ENCODE assay signal across 20 cellular contexts in genomic region chr7:99089914-99090629, GRCh38. TPM values are rescaled to one million over a fixed set of nuclear protein-coding genes. Genes with fewer than 3 reads are reported as not detected.
DNase-seq lines count a peak whose midpoint lies in the region; ATAC-seq and TF ChIP-seq lines count a peak whose summit lies in the region.
"Had no signal": no experiment of that assay in that cellular context is flagged by ENCODE, and none has a peak within 500 bp of the region (broad histone marks: within the 10 kb centered on the region; RNA-seq: fewer than 3 reads in every experiment).

No MANE protein-coding gene starts in this region.

- TF ChIP-seq CTCF in HFFc6 (IDR thresholded peaks at IDR 0.05), result no peak
- no peak for TF ChIP-seq CTCF in WTC11 (IDR thresholded peaks at IDR 0.05)
- TF ChIP-seq CTCF in mesothelial cell of epicardium (IDR thresholded peaks at IDR 0.05; ENCODE audit: unreplicated experiment), result no peak
- TF ChIP-seq CTCF in Calu3 (IDR thresholded peaks at IDR 0.05; ENCODE audit: unreplicated experiment), result no peak

- H3K9me3 Mint-ChIP-seq in HFFc6 (no peaks in the 10 kb centered on the region), WTC11 (peaks cover 8% of the 10 kb centered on the region), mesothelial cell of epicardium (peaks cover 12% of the 10 kb centered on the region), Calu3 (ENCODE audit: low read depth, unreplicated experiment) (no peaks in the 10 kb centered on the region)
- H3K9me3 Mint-ChIP-seq in naive thymus-derived CD8-positive, alpha-beta T cell, result peaks cover 0 to 4% (median 0%) of the 10 kb centered on the region in 9 donors
- peaks cover 4% of the 10 kb centered on the region for H3K9me3 Mint-ChIP-seq in stimulated activated memory B cell treated with anti-CD40 and anti-IgM and Interleukin-4, amounts not matched to agents 10 μg/mL and 1 μg/mL and 100 μg/mL, for 72 hours
- H3K9me3 Mint-ChIP-seq: activated B cell treated with CpG ODN at 0.5 μM for 24 hours had no signal

- intact Hi-C loops in Calu3 (cut with micrococcal nuclease; ENCODE audit: unreplicated experiment), result no loop called here

- POLR2A ChIA-PET in WTC11 (lab: Charles Lee), result no interaction called here
- POLR2A ChIA-PET in naive thymus-derived CD8-positive, alpha-beta T cell (lab: Charles Lee), result interaction anchor here (0.6 kb wide), 1 partner anchor 297 kb away, joined by 3 read pairs; no protein-coding TSS in a partner anchor

- H3K27ac ChIP-seq in substantia nigra (ENCODE audit: low read depth, low read length, poor library complexity, severe bottlenecking), result peak overlapping the region; percentile 55
- H3K27ac ChIP-seq: breast epithelium, C4-2B, colonic mucosa, foreskin keratinocyte had no signal

- ATAC-seq in WTC11, result no peak
- no peak for ATAC-seq in naive thymus-derived CD8-positive, alpha-beta T cell
- ATAC-seq in stimulated activated memory B cell treated with anti-CD40 and anti-IgM and Interleukin-4, amounts not matched to agents 10 μg/mL and 1 μg/mL and 100 μg/mL, for 72 hours, result no peak

- H3K36me3 Mint-ChIP-seq in HFFc6 (ENCODE audit: low read depth) (peaks cover 21% of the 10 kb centered on the region), WTC11 (peaks cover 15% of the 10 kb centered on the region), mesothelial cell of epicardium (peaks cover 22% of the 10 kb centered on the region), Calu3 (ENCODE audit: insufficient read depth, unreplicated experiment) (peaks cover 13% of the 10 kb centered on the region)
- peaks cover 0 to 19% (median 14%) of the 10 kb centered on the region in 3 donors for H3K36me3 Mint-ChIP-seq in naive thymus-derived CD8-positive, alpha-beta T cell
- peaks cover 31% of the 10 kb centered on the region for H3K36me3 Mint-ChIP-seq in stimulated activated memory B cell treated with anti-CD40 and anti-IgM and Interleukin-4, amounts not matched to agents 10 μg/mL and 1 μg/mL and 100 μg/mL, for 72 hours

- no TSS peak for BruUV-seq in Calu3 (replicated peaks; lab: Mats Ljungman, UMichigan)

- H3K4me1 Mint-ChIP-seq in HFFc6 (ENCODE audit: low read depth), result peaks cover 34% of the 10 kb centered on the region
- H3K4me1 Mint-ChIP-seq in WTC11, result peaks cover 7% of the 10 kb centered on the region; the same call in 1 of the 2 replicates
- peaks cover 7% of the 10 kb centered on the region for H3K4me1 Mint-ChIP-seq in mesothelial cell of epicardium
- H3K4me1 Mint-ChIP-seq in naive thymus-derived CD8-positive, alpha-beta T cell, result peaks cover 18 to 31% (median 25%) of the 10 kb centered on the region in 4 donors
- peaks cover 29% of the 10 kb centered on the region for H3K4me1 Mint-ChIP-seq in Calu3 (ENCODE audit: low read depth, unreplicated experiment)
- H3K4me1 Mint-ChIP-seq in stimulated activated memory B cell treated with anti-CD40 and anti-IgM and Interleukin-4, amounts not matched to agents 10 μg/mL and 1 μg/mL and 100 μg/mL, for 72 hours, result peaks cover 8% of the 10 kb centered on the region
- H3K4me1 Mint-ChIP-seq: activated B cell treated with CpG ODN at 0.5 μM for 24 hours had no signal

- H3K27me3 Mint-ChIP-seq in HFFc6 (ENCODE audit: insufficient read depth) (peaks cover 1% of the 10 kb centered on the region), WTC11 (ENCODE audit: low read depth) (no peaks in the 10 kb centered on the region), mesothelial cell of epicardium (ENCODE audit: low read depth) (no peaks in the 10 kb centered on the region), Calu3 (ENCODE audit: unreplicated experiment) (no peaks in the 10 kb centered on the region)
- H3K27me3 Mint-ChIP-seq in naive thymus-derived CD8-positive, alpha-beta T cell, result no peaks in the 10 kb centered on the region
- H3K27me3 Mint-ChIP-seq in stimulated activated memory B cell treated with anti-CD40 and anti-IgM and Interleukin-4, amounts not matched to agents 10 μg/mL and 1 μg/mL and 100 μg/mL, for 72 hours, result no peaks in the 10 kb centered on the region
- H3K27me3 Mint-ChIP-seq: activated B cell treated with CpG ODN at 0.5 μM for 24 hours; activated naive CD4-positive, alpha-beta T cell treated with anti-CD3 and anti-CD28 coated beads, Interleukin-2, amount 10 ng/mL, durations not matched to agents 7 days and 5 days had no signal

- H3K27ac Mint-ChIP-seq in HFFc6 (peak overlapping the region; percentile 62), WTC11 (peak overlapping the region; percentile 26; the same call in 1 of the 2 replicates), mesothelial cell of epicardium (peak overlapping the region; percentile 4), Calu3 (ENCODE audit: unreplicated experiment) (no peak overlapping the region)
- peak overlapping the region in 3 of 10 donors; percentile 34 to 41 (median 39) for H3K27ac Mint-ChIP-seq in naive thymus-derived CD8-positive, alpha-beta T cell
- no peak overlapping the region for H3K27ac Mint-ChIP-seq in stimulated activated memory B cell treated with anti-CD40 and anti-IgM and Interleukin-4, amounts not matched to agents 10 μg/mL and 1 μg/mL and 100 μg/mL, for 72 hours
- H3K27ac Mint-ChIP-seq: activated B cell treated with CpG ODN at 0.5 μM for 24 hours; activated naive CD4-positive, alpha-beta T cell treated with anti-CD3 and anti-CD28 coated beads, Interleukin-2, amount 10 ng/mL, durations not matched to agents 7 days and 5 days had no signal

- CTCF ChIA-PET in WTC11 (lab: Charles Lee) (interaction anchor here (0.6 kb wide), 1 partner anchor 54 kb away, joined by 3 read pairs; no protein-coding TSS in a partner anchor), Calu3 (lab: Charles Lee) (no interaction called here)

- no peak for DNase-seq in HFFc6
- DNase-seq in WTC11 (ENCODE audit: low spot score), result no peak
- no peak for DNase-seq in mesothelial cell of epicardium (ENCODE audit: low spot score in 2 of 2, unreplicated experiment in 2 of 2)
- no peak for DNase-seq in substantia nigra (lab: John Stamatoyannopoulos, UW)
- no peak for DNase-seq in naive thymus-derived CD8-positive, alpha-beta T cell
- no peak for DNase-seq in Calu3
- DNase-seq: activated B cell treated with CpG ODN at 0.5 μM for 24 hours; activated CD4-positive, alpha-beta T cell treated with anti-CD3 and anti-CD28 coated beads, Interleukin-2, amount 50 U/mL, for 48 hours; activated naive CD4-positive, alpha-beta T cell treated with anti-CD3 and anti-CD28 coated beads, Interleukin-2, amount 10 ng/mL, durations not matched to agents 7 days and 5 days; amniotic stem cell; colonic mucosa; effector memory CD4-positive, alpha-beta T cell; NCI-H2171; NCI-H510A; SHP77 treated with DMSO at 0.1 percent for 48 hours; T-helper 9 cell had no signal

- H3K4me3 Mint-ChIP-seq in HFFc6 (no peak overlapping the region), WTC11 (no peak overlapping the region), mesothelial cell of epicardium (no peak overlapping the region), Calu3 (ENCODE audit: low read depth, unreplicated experiment) (no peak overlapping the region)
- H3K4me3 Mint-ChIP-seq in naive thymus-derived CD8-positive, alpha-beta T cell, result no peak overlapping the region
- no peak overlapping the region for H3K4me3 Mint-ChIP-seq in stimulated activated memory B cell treated with anti-CD40 and anti-IgM and Interleukin-4, amounts not matched to agents 10 μg/mL and 1 μg/mL and 100 μg/mL, for 72 hours
- H3K4me3 Mint-ChIP-seq: activated B cell treated with CpG ODN at 0.5 μM for 24 hours; activated naive CD4-positive, alpha-beta T cell treated with anti-CD3 and anti-CD28 coated beads, Interleukin-2, amount 10 ng/mL, durations not matched to agents 7 days and 5 days had no signal

TF ChIP-seq in WTC11, 78 proteins besides CTCF, POLR2A, EP300 and RAD21 (continues in another document):
- no peak for TF ChIP-seq ERG (CRISPR knock-in tag; IDR thresholded peaks at IDR 0.05)
- TF ChIP-seq ATF6 (CRISPR knock-in tag; IDR thresholded peaks at IDR 0.05), result no peak
- TF ChIP-seq, protein P1, sequence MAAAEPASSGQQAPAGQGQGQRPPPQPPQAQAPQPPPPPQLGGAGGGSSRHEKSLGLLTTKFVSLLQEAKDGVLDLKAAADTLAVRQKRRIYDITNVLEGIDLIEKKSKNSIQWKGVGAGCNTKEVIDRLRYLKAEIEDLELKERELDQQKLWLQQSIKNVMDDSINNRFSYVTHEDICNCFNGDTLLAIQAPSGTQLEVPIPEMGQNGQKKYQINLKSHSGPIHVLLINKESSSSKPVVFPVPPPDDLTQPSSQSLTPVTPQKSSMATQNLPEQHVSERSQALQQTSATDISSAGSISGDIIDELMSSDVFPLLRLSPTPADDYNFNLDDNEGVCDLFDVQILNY (CRISPR knock-in tag; IDR thresholded peaks at IDR 0.05), result no peak

RNA-seq across cellular contexts. Expression of gene SMURF1, which starts 53.8 kb away (rescaled TPM):
- total RNA-seq in HFFc6 (2021; fragmentation: NEBNext Ultra II Directional; extraction: Animal tissue kit (Norgen Biotek cat#: 25700)), result 10 to 100 TPM; 17.8 to 23.4 (median 21.3) TPM
- 22.1 to 23.2 TPM (median 22.4 TPM) in 3 replicates for total RNA-seq in WTC11 (2021)
- 29.7 to 34.4 TPM (median 33.6 TPM) in 3 replicates for total RNA-seq in mesothelial cell of epicardium
- total RNA-seq in naive thymus-derived CD8-positive, alpha-beta T cell, result 10 to 100 TPM; 29.0 to 29.1 TPM
- 1 to 10 TPM in 2 of 3 donors, under 1 TPM in 1; 0.95 to 3.2 (median 2.0) TPM for polyA plus RNA-seq in naive thymus-derived CD8-positive, alpha-beta T cell
- 28.2 and 29.7 TPM in 2 replicates for total RNA-seq in Calu3 (2022)

Comparison
In these comparisons a context has a peak if more than half of its experiments do, and no peak if none do; other contexts are left out.
1. H3K27ac Mint-ChIP-seq: peak in HFFc6 (single experiment), WTC11 (single experiment) and mesothelial cell of epicardium (single experiment); none in Calu3 (single experiment) and stimulated activated memory B cell treated with anti-CD40 and anti-IgM and Interleukin-4, amounts not matched to agents 10 μg/mL and 1 μg/mL and 100 μg/mL, for 72 hours (single experiment).